Comparison of ENCODE assay signal across 9 cellular contexts in genomic region chr14:70317969-70318634, GRCh38. TPM values are rescaled to one million over a fixed set of nuclear protein-coding genes. Genes with fewer than 3 reads are reported as not detected.
DNase-seq lines count a peak whose midpoint lies in the region; ATAC-seq, FAIRE-seq and TF ChIP-seq lines count a peak whose summit lies in the region.
"Had no signal": no experiment of that assay in that cellular context is flagged by ENCODE, and none has a peak within 500 bp of the region (broad histone marks: within the 10 kb centered on the region; RNA-seq: fewer than 3 reads in every experiment).

No MANE protein-coding gene starts in this region.

- no peak overlapping the region for H3K27ac Mint-ChIP-seq in CD8-positive, alpha-beta T cell
- H3K27ac Mint-ChIP-seq: stimulated activated naive CD8-positive, alpha-beta T cell treated with anti-CD3 and anti-CD28 coated beads, Interleukin-15, Interleukin-2, amounts not matched to agents 100 ng/mL and 50 ng/mL, for 24 hours had no signal

- H3K27ac ChIP-seq in 22Rv1 (no peak overlapping the region), aorta (ENCODE audit: low read depth in 1 of 2, low read length in 2 of 2) (no peak overlapping the region)
- no peak overlapping the region for H3K27ac ChIP-seq in CD8-positive, alpha-beta T cell (ENCODE audit: low read depth, low read length)

- H3K27me3 ChIP-seq in CD8-positive, alpha-beta T cell (ENCODE audit: insufficient read depth, low read length) = no peaks in the 10 kb centered on the region
- H3K27me3 ChIP-seq in aorta (ENCODE audit: control insufficient read depth in 1 of 2, insufficient read depth in 2 of 2, low read length in 1 of 2) = no peaks in the 10 kb centered on the region

- POLR2A ChIA-PET in CD8-positive, alpha-beta T cell (lab: Charles Lee) = no interaction called here

- intact Hi-C loops in CD8-positive, alpha-beta T cell (cut with DNase I, micrococcal nuclease) = loop anchor here in 1 of 2 experiments (10.0 kb wide), 1 partner anchor 503 kb away; no protein-coding TSS in a partner anchor
- intact Hi-C loops in aorta (cut with DNase I) = no loop called here

- H3K4me1 Mint-ChIP-seq in CD8-positive, alpha-beta T cell (ENCODE audit: low read depth) = no peaks in the 10 kb centered on the region

- H3K36me3 ChIP-seq in CD8-positive, alpha-beta T cell (ENCODE audit: insufficient read depth, low read length) = no peaks in the 10 kb centered on the region
- no peaks in the 10 kb centered on the region for H3K36me3 ChIP-seq in aorta (ENCODE audit: control insufficient read depth in 1 of 2, insufficient read depth in 2 of 2, low read length in 1 of 2)

- 27 to 31% methylated on average over 2 of the region's 2 CpGs for WGBS in aorta, 2 donors

- CTCF ChIA-PET in CD8-positive, alpha-beta T cell (lab: Charles Lee) = interaction anchor here (0.5 kb wide), 1 partner anchor 41 kb away, joined by 3 read pairs; no protein-coding TSS in a partner anchor

- peak; percentile 60 for TF ChIP-seq CTCF in 22Rv1 (IDR thresholded peaks at IDR 0.05)
- no peak for TF ChIP-seq CTCF in CD8-positive, alpha-beta T cell (IDR thresholded peaks at IDR 0.05)

- H3K36me3 Mint-ChIP-seq in CD8-positive, alpha-beta T cell = no peaks in the 10 kb centered on the region

- peak; percentile 2 for DNase-seq in GM12891 (ENCODE audit: insufficient read length, low spot score)
- peak; percentile 65 for DNase-seq in NCI-H460 (ENCODE audit: extremely low read depth, low read depth)
- DNase-seq in dermis blood vessel endothelial cell = peak; percentile 71
- DNase-seq in midbrain (lab: John Stamatoyannopoulos, UW) = peak; percentile 71
- no peak for DNase-seq in CD8-positive, alpha-beta T cell
- DNase-seq in mesenteric fat pad (ENCODE audit: low spot score) = no peak
- DNase-seq in aorta = no peak

- TF ChIP-seq POLR2A in GM12891 (IDR thresholded peaks at IDR 0.05; ENCODE audit: low read depth, low read length) = no peak

- H3K9me3 Mint-ChIP-seq in CD8-positive, alpha-beta T cell = peaks cover 11% of the 10 kb centered on the region

- H3K9me3 ChIP-seq in CD8-positive, alpha-beta T cell (ENCODE audit: low read length) = no peaks in the 10 kb centered on the region
- no peaks in the 10 kb centered on the region for H3K9me3 ChIP-seq in aorta (ENCODE audit: control insufficient read depth, low read length)

- H3K4me1 ChIP-seq in CD8-positive, alpha-beta T cell (ENCODE audit: insufficient read depth, low read length) = no peaks in the 10 kb centered on the region
- no peaks in the 10 kb centered on the region for H3K4me1 ChIP-seq in aorta (ENCODE audit: control insufficient read depth in 1 of 2, insufficient read depth in 2 of 2, low read length in 2 of 2)

- ATAC-seq in CD8-positive, alpha-beta T cell = no peak
- ATAC-seq in aorta (ENCODE audit: low FRiP score) = no peak

- H3K4me3 Mint-ChIP-seq in CD8-positive, alpha-beta T cell = no peak overlapping the region
- H3K4me3 Mint-ChIP-seq: stimulated activated naive CD8-positive, alpha-beta T cell treated with anti-CD3 and anti-CD28 coated beads, Interleukin-15, Interleukin-2, amounts not matched to agents 100 ng/mL and 50 ng/mL, for 24 hours had no signal

- FAIRE-seq in GM12891 (lab: Jason Lieb, UNC) = no peak

- H3K4me3 ChIP-seq in CD8-positive, alpha-beta T cell (ENCODE audit: low read depth, low read length) = no peak overlapping the region
- no peak overlapping the region for H3K4me3 ChIP-seq in aorta (ENCODE audit: low read length in 2 of 2)

- H3K27me3 Mint-ChIP-seq in CD8-positive, alpha-beta T cell (ENCODE audit: low read depth) = peaks cover 7% of the 10 kb centered on the region

TF ChIP-seq in GM12891, 5 proteins besides CTCF, POLR2A, EP300 and RAD21:
- TF ChIP-seq PAX5 (IDR thresholded peaks at IDR 0.05; ENCODE audit: insufficient read depth, low read length, severe bottlenecking) (no peak), TAF1 (IDR thresholded peaks at IDR 0.05; ENCODE audit: low read depth, low read length) (no peak), POU2F2 (IDR thresholded peaks at IDR 0.05; ENCODE audit: low read depth, low read length) (no peak), POLR2AphosphoS5 (IDR thresholded peaks at IDR 0.05; ENCODE audit: low read depth, low read length) (no peak), SPI1 (IDR thresholded peaks at IDR 0.05; ENCODE audit: low read depth, low read length) (no peak)

RNA-seq across cellular contexts. Expression of gene COX16, which starts 41.4 kb away (rescaled TPM):
- 39.3 TPM for polyA plus RNA-seq in GM12891 (2012; ENCODE audit: low read depth, missing spikeins)
- 69.3 and 70.0 TPM in 2 replicates for total RNA-seq in NCI-H460 (2014; rRNA removed; shearing (Covaris generic))
- 70.3 and 89.6 TPM in 2 replicates for polyA plus RNA-seq in NCI-H460 (2014; cell fraction: nucleus; rRNA removed)
- total RNA-seq in dermis blood vessel endothelial cell = 41.0 and 71.0 TPM in 2 replicates
- total RNA-seq in CD8-positive, alpha-beta T cell = 10 to 100 TPM; 15.4 to 22.4 TPM
- total RNA-seq in mesenteric fat pad = 25.3 TPM
- 10 to 100 TPM; 10.7 to 16.7 TPM for total RNA-seq in aorta
- 10 to 100 TPM; 28.3 to 85.8 TPM for polyA plus RNA-seq in aorta

Comparison
In these comparisons a context has a peak if more than half of its experiments do, and no peak if none do; other contexts are left out.
1. DNase-seq: peak in GM12891 (single experiment), NCI-H460 (single experiment), dermis blood vessel endothelial cell (single experiment) and midbrain (single experiment); none in CD8-positive, alpha-beta T cell (0 of 7), mesenteric fat pad (single experiment) and aorta (0 of 2).